Comparison of ENCODE assay signal across 8 cellular contexts in the genomic region with DNA sequence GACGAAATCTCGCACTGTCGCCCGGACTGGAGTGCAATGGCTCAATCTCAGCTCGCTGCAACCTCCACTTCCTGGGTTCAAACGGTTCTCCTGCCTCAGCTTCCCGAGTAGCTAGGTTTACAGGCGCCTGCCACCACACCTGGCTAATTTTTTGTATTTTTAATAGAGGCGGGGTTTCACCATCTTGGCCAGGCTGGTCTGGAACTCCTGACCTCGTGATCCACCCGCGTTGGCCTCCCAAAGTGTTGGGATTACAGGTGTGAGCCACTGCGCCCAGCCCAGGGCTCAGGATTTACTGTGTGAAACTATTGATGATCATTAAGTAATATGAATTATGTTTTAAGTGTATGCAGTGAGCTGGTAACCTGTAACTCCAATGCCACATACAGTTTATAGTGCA. TPM values are rescaled to one million over a fixed set of nuclear protein-coding genes. Genes with fewer than 3 reads are reported as not detected.
A peak's percentile ranks its signal among the peaks of the same experiment; 100 is the strongest.
DNase-seq lines count a peak whose midpoint lies in the region; FAIRE-seq and TF ChIP-seq lines count a peak whose summit lies in the region.
"Not testable (repeated sequence)": the region's sequence is repeated elsewhere in the genome, so short reads cannot be mapped to it uniquely, and the experiment has no call there.

No MANE protein-coding gene starts in this region.

- not testable (repeated sequence) for TF ChIP-seq CTCF in HFF-Myc (IDR thresholded peaks at IDR 0.05; ENCODE audit: low read depth, low read length, missing control alignments); PC-9 (conservative IDR thresholded peaks at IDR 0.05); ascending aorta (IDR thresholded peaks at IDR 0.05); epithelial cell of proximal tubule (conservative IDR thresholded peaks at IDR 0.05; ENCODE audit: low read depth, low read length); kidney (IDR thresholded peaks at IDR 0.05; ENCODE audit: borderline replicate concordance, extremely low read depth, insufficient read depth); ovary (IDR thresholded peaks at IDR 0.05); tibial artery (IDR thresholded peaks at IDR 0.05)

- not testable (repeated sequence) for H3K9me2 ChIP-seq in PC-9 (ENCODE audit: insufficient read depth)

- H3K4me2 ChIP-seq in BLaER1 (peak overlapping the region; percentile 89), PC-9 (peak overlapping the region; percentile 93)

- 30 to 45% (median 31%) methylated on average over 13 of the region's 13 CpGs for WGBS in ovary, 3 donors

- H3K4me3 ChIP-seq in BLaER1, result peak overlapping the region; percentile 84
- peak overlapping the region; percentile 56 for H3K4me3 ChIP-seq in HFF-Myc (replicated peaks; ENCODE audit: low read depth, low read length)
- peak overlapping the region; percentile 80 for H3K4me3 ChIP-seq in PC-9
- H3K4me3 ChIP-seq in ascending aorta, result peak overlapping the region; percentile 68 to 89
- H3K4me3 ChIP-seq in epithelial cell of proximal tubule (ENCODE audit: low read depth, low read length), result peak overlapping the region; percentile 96
- peak overlapping the region; percentile 81 to 99 for H3K4me3 ChIP-seq in kidney (ENCODE audit: low read length in 2 of 2)
- peak overlapping the region; percentile 70 for H3K4me3 ChIP-seq in ovary
- peak overlapping the region; percentile 86 to 89 for H3K4me3 ChIP-seq in tibial artery

- FAIRE-seq in kidney (lab: Jason Lieb, UNC), result not testable (repeated sequence)

- not testable (repeated sequence) for H3K27me3 ChIP-seq in BLaER1; PC-9 (ENCODE audit: insufficient read depth, low read depth); ascending aorta; ovary; tibial artery

- not testable (repeated sequence) for TF ChIP-seq POLR2A in ovary (IDR thresholded peaks at IDR 0.05)

- H3K36me3 ChIP-seq in BLaER1 (peaks cover 48% of the 10 kb centered on the region), PC-9 (ENCODE audit: low read depth) (peaks cover 24% of the 10 kb centered on the region)
- not testable (repeated sequence) for H3K36me3 ChIP-seq in ascending aorta; kidney (ENCODE audit: control insufficient read depth in 1 of 2, insufficient read depth in 2 of 2, low read length in 2 of 2); ovary; tibial artery

- not testable (repeated sequence) for H3K9me3 ChIP-seq in BLaER1; PC-9 (ENCODE audit: insufficient read depth, low read depth); ascending aorta; kidney (ENCODE audit: control insufficient read depth in 1 of 2, low read length in 2 of 2); ovary; tibial artery

- not testable (repeated sequence) for H2AFZ ChIP-seq in PC-9

- H4K20me1 ChIP-seq in BLaER1, result peaks cover 52% of the 10 kb centered on the region
- H4K20me1 ChIP-seq in PC-9 (ENCODE audit: insufficient read depth), result peaks cover 21% of the 10 kb centered on the region

- not testable (repeated sequence) for TF ChIP-seq EP300 in ovary (IDR thresholded peaks at IDR 0.05)

- BruUV-seq in PC-9 (replicated peaks; lab: Mats Ljungman, UMichigan), result not testable (repeated sequence)

- intact Hi-C loops in PC-9 (cut with micrococcal nuclease; ENCODE audit: unreplicated experiment), result loop anchor here (5.0 kb wide), 1 partner anchor 143 kb away; a partner anchor contains a TSS
- intact Hi-C loops in ascending aorta (cut with DNase I), result loop anchor here (5.0 kb wide), 1 partner anchor 198 kb away; no protein-coding TSS in a partner anchor
- intact Hi-C loops in kidney (cut with DNase I), result loop anchor here (10.0 kb wide), 1 partner anchor 224 kb away; no protein-coding TSS in a partner anchor
- intact Hi-C loops in ovary (cut with DNase I), result loop anchor here in 3 of 4 donors (5.0 to 10.0 kb wide), 6 partner anchors 63 to 198 kb away; a partner anchor contains a TSS
- intact Hi-C loops in tibial artery (cut with DNase I; ENCODE audit: low total_unique reads), result loop anchor here (5.0 kb wide), 2 partner anchors 68 to 133 kb away; no protein-coding TSS in a partner anchor

- H3K27ac ChIP-seq in BLaER1, result peak overlapping the region; percentile 100
- H3K27ac ChIP-seq in PC-9; kidney (ENCODE audit: low read depth in 2 of 2, low read length in 2 of 2); ovary: not testable (repeated sequence)
- H3K27ac ChIP-seq in ascending aorta, result peak overlapping the region in 1 of 2 donors; percentile 31
- H3K27ac ChIP-seq in tibial artery, result peak overlapping the region in 1 of 2 donors; percentile 97

- CTCF ChIA-PET in PC-9 (lab: Charles Lee), result interaction anchor here (0.6 to 0.7 kb wide), 3 partner anchors 19 to 257 kb away, joined by 3 to 5 read pairs (median 3); no protein-coding TSS in a partner anchor

- not testable (repeated sequence) for DNase-seq in HFF-Myc (ENCODE audit: extremely low read depth, low read depth); PC-9; ascending aorta (ENCODE audit: low spot score in 2 of 2); epithelial cell of proximal tubule (ENCODE audit: low read depth); kidney; ovary; tibial artery

- H3K79me2 ChIP-seq in PC-9 (ENCODE audit: low read depth), result peaks cover 62% of the 10 kb centered on the region

- not testable (repeated sequence) for H3F3A ChIP-seq in PC-9 (ENCODE audit: insufficient read depth, low read depth)

- peak overlapping the region; percentile 99 for H3K9ac ChIP-seq in BLaER1
- H3K9ac ChIP-seq in kidney (ENCODE audit: low read length in 2 of 2), result not testable (repeated sequence)

- H3K4me1 ChIP-seq in BLaER1 (peaks cover 62% of the 10 kb centered on the region), PC-9 (replicated peaks; ENCODE audit: insufficient read depth) (peaks cover 25% of the 10 kb centered on the region), ascending aorta (peaks cover 0 to 33% of the 10 kb centered on the region in 2 donors), kidney (ENCODE audit: control insufficient read depth in 1 of 2, insufficient read depth in 1 of 2, low read depth in 1 of 2, low read length in 2 of 2) (peaks cover 5 to 12% of the 10 kb centered on the region in 2 donors), tibial artery (peaks cover 0 to 55% (median 37%) of the 10 kb centered on the region in 4 donors)
- H3K4me1 ChIP-seq in ovary (ENCODE audit: insufficient read depth), result not testable (repeated sequence)

- POLR2A ChIA-PET in PC-9 (lab: Charles Lee; ENCODE audit: unreplicated experiment), result interaction anchor here (0.7 to 1.0 kb wide), 2 partner anchors 34 to 271 kb away, joined by 3 to 5 read pairs; no protein-coding TSS in a partner anchor

RNA-seq across cellular contexts. Expression of a gene that starts 1.5 kb away (rescaled TPM):
- total RNA-seq in PC-9 (2021) (291 and 406 TPM in 2 replicates), ascending aorta (49.4 TPM), epithelial cell of proximal tubule (313 and 368 TPM in 2 replicates), kidney (199 TPM), ovary (100 to 1,000 TPM; 151 to 239 (median 193) TPM)
- polyA plus RNA-seq in kidney (ENCODE audit: insufficient read depth, low read depth, low replicate concordance) (307 TPM), ovary (100 to 1,000 TPM; 186 to 187 TPM)

RNA-seq across cellular contexts. Expression of a gene that starts 30.8 kb away (rescaled TPM):
- total RNA-seq in PC-9 (2021) (288 and 313 TPM in 2 replicates), ascending aorta (127 TPM), epithelial cell of proximal tubule (20.1 and 20.3 TPM in 2 replicates), kidney (78.6 TPM), ovary (100 to 1,000 TPM; 213 to 462 (median 302) TPM)
- polyA plus RNA-seq in kidney (ENCODE audit: insufficient read depth, low read depth, low replicate concordance) (178 TPM), ovary (100 to 1,000 TPM; 285 to 566 TPM)
